Comparison of ENCODE assay signal across 13 cellular contexts in the genomic region with DNA sequence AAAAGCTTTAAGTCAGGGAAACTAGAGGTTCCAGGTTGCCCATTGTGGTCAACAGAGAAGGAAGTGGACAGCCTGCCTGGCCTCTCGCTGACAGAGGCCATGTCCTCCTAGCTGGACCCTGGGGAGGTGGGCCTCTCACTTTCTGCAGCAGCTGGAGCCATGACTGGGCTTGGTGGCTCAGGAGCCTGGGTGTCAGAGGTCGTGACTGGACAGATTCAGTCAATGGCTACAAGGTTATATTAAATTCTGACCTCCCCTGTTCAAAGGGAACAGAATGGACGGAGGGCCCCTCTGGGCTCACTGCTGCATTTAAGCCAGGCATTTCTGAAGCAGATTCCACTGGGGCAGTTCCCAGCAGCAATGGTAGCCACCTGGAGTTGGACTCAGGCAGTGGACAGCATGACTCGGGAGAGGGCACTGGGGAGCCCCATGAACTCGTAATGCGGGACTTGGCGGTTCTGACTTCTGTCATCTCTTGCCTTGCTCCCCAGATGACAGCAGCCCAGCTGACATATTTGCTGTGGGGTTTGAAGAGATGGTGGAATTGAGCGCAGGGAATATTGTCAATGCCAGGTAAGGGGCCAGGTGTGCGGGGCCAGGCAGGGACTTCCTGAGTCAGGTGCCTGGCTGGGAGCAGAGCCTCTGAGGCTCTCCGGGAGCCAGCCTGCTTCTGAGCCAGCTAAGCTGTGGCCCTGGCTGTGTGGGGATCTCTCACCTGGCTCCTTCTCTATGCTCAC.
A peak's percentile ranks its signal among the peaks of the same experiment; 100 is the strongest.
DNase-seq lines count a peak whose midpoint lies in the region; ATAC-seq and TF ChIP-seq lines count a peak whose summit lies in the region.
"Had no signal": no experiment of that assay in that cellular context is flagged by ENCODE, and none has a peak within 500 bp of the region (broad histone marks: within the 10 kb centered on the region; RNA-seq: fewer than 3 reads in every experiment).

No MANE protein-coding gene starts in this region.

- no peak overlapping the region for H4K91ac ChIP-seq in mesenchymal stem cell (ENCODE audit: low read length)

- no peaks in the 10 kb centered on the region for H3K27me3 Mint-ChIP-seq in type B pancreatic cell

- H2BK15ac ChIP-seq in mesenchymal stem cell (ENCODE audit: low read depth, poor library complexity, severe bottlenecking) = no peak overlapping the region

- H3K4me3 ChIP-seq in body of pancreas (no peak overlapping the region), mesenchymal stem cell (ENCODE audit: insufficient read depth in 1 of 2, low read depth in 1 of 2, low read length in 2 of 2) (no peak overlapping the region)

- no peak overlapping the region for H3K14ac ChIP-seq in mesenchymal stem cell (ENCODE audit: low read length in 2 of 2)

- H3K4me1 Mint-ChIP-seq in type B pancreatic cell (ENCODE audit: unreplicated experiment) = peaks cover 18% of the 10 kb centered on the region

- H2BK5ac ChIP-seq in mesenchymal stem cell (ENCODE audit: low read depth, low read length, poor library complexity, severe bottlenecking) = peak overlapping the region; percentile 33

- H3K27ac Mint-ChIP-seq in activated naive CD4-positive, alpha-beta T cell treated with anti-CD3 and anti-CD28 coated beads, Interleukin-2, amount 50 U/mL, for 72 hours = peak overlapping the region; percentile 60 to 79
- peak overlapping the region; percentile 26 for H3K27ac Mint-ChIP-seq in type B pancreatic cell
- H3K27ac Mint-ChIP-seq: mesothelial cell of epicardium had no signal

- ATAC-seq in activated naive CD4-positive, alpha-beta T cell treated with anti-CD3 and anti-CD28 coated beads, Interleukin-2, amount 50 U/mL, for 72 hours = peak; percentile 14 to 19
- ATAC-seq in body of pancreas = no peak
- no peak for ATAC-seq in GM21528 (IDR thresholded peaks at IDR 0.05; ENCODE audit: low FRiP score, unreplicated experiment)
- no peak for ATAC-seq in HG02763 (IDR thresholded peaks at IDR 0.05; ENCODE audit: unreplicated experiment)
- ATAC-seq in omental fat pad (ENCODE audit: low FRiP score) = no peak

- H3K4me1 ChIP-seq in body of pancreas = peaks cover 9% of the 10 kb centered on the region
- H3K4me1 ChIP-seq in mesenchymal stem cell (ENCODE audit: control insufficient read depth, insufficient read depth, low read depth, low read length) = peaks cover 28% of the 10 kb centered on the region

- H3K27ac ChIP-seq in body of pancreas (peak overlapping the region in 3 of 4 donors; percentile 47 to 72 (median 53)), mesenchymal stem cell (ENCODE audit: low read length, poor library complexity, severe bottlenecking) (peak overlapping the region; percentile 72)
- H3K27ac ChIP-seq: KMS-11 had no signal

- no peaks in the 10 kb centered on the region for H3K9me3 Mint-ChIP-seq in activated naive CD4-positive, alpha-beta T cell treated with anti-CD3 and anti-CD28 coated beads, Interleukin-2, amount 50 U/mL, for 72 hours
- no peaks in the 10 kb centered on the region for H3K9me3 Mint-ChIP-seq in type B pancreatic cell
- H3K9me3 Mint-ChIP-seq: mesothelial cell of epicardium had no signal

- no peak overlapping the region for H4K8ac ChIP-seq in mesenchymal stem cell (ENCODE audit: low read length)

- no peak overlapping the region for H3K23ac ChIP-seq in mesenchymal stem cell (ENCODE audit: low read length in 2 of 2)

- peak overlapping the region; percentile 25 to 49 for H3K18ac ChIP-seq in mesenchymal stem cell (ENCODE audit: low read depth in 1 of 2, low read length in 2 of 2)

- peaks cover 12 to 22% of the 10 kb centered on the region in 2 donors for H3K36me3 Mint-ChIP-seq in activated naive CD4-positive, alpha-beta T cell treated with anti-CD3 and anti-CD28 coated beads, Interleukin-2, amount 50 U/mL, for 72 hours
- H3K36me3 Mint-ChIP-seq in type B pancreatic cell = peaks cover 11% of the 10 kb centered on the region

- peak overlapping the region; percentile 90 for H2AK5ac ChIP-seq in mesenchymal stem cell (ENCODE audit: low read length, severe bottlenecking)

- peak overlapping the region in 1 of 2 experiments; percentile 26 for H3K4ac ChIP-seq in mesenchymal stem cell (ENCODE audit: low read depth in 1 of 2, low read length in 2 of 2)

- no peak overlapping the region for H2BK12ac ChIP-seq in mesenchymal stem cell (ENCODE audit: low read length in 2 of 2)

- no peak for TF ChIP-seq POLR2A in body of pancreas (IDR thresholded peaks at IDR 0.05)

- peaks cover 21% of the 10 kb centered on the region for H3K79me1 ChIP-seq in mesenchymal stem cell (replicated peaks; ENCODE audit: low read length, poor library complexity, severe bottlenecking)

- no peak overlapping the region for H3K4me2 ChIP-seq in mesenchymal stem cell (ENCODE audit: low read length, poor library complexity, severe bottlenecking)
- H3K4me2 ChIP-seq: KMS-11 had no signal

- no peak overlapping the region for H2AFZ ChIP-seq in mesenchymal stem cell (ENCODE audit: low read depth, low read length)

- 84 to 90% methylated on average over 7 to 10 of the region's 10 CpGs for WGBS in body of pancreas, 2 donors
- 95% methylated on average over 9 of the region's 10 CpGs for WGBS in mesenchymal stem cell

- peak overlapping the region; percentile 43 for H3K9ac ChIP-seq in mesenchymal stem cell (ENCODE audit: low read length)
- H3K9ac ChIP-seq: KMS-11 had no signal

- peak in 1 of 2 donors; percentile 48 for DNase-seq in activated naive CD4-positive, alpha-beta T cell treated with anti-CD3 and anti-CD28 coated beads, Interleukin-2, amount 50 U/mL, for 72 hours (ENCODE audit: low spot score in 2 of 2)
- DNase-seq in activated naive CD4-positive, alpha-beta T cell (lab: John Stamatoyannopoulos, UW) = no peak
- DNase-seq in body of pancreas (no peak), mesenchymal stem cell (no peak), type B pancreatic cell (ENCODE audit: extremely low spot score, unreplicated experiment) (no peak), omental fat pad (ENCODE audit: low spot score) (no peak)
- DNase-seq: GF-D8, glutamatergic neuron, NCI-H2081 treated with DMSO at 0.1 percent for 48 hours had no signal

- no peak overlapping the region for H2BK120ac ChIP-seq in mesenchymal stem cell (ENCODE audit: low read depth, low read length)

- H3K27me3 ChIP-seq in body of pancreas (no peaks in the 10 kb centered on the region), mesenchymal stem cell (ENCODE audit: control insufficient read depth in 1 of 2, insufficient read depth in 1 of 2, low read length in 2 of 2) (no peaks in the 10 kb centered on the region)

- intact Hi-C loops in body of pancreas (cut with DNase I) = no loop called here

- no peak for TF ChIP-seq CTCF in body of pancreas (IDR thresholded peaks at IDR 0.05)
- no peak for TF ChIP-seq CTCF in type B pancreatic cell (conservative IDR thresholded peaks at IDR 0.05)
- no peak for TF ChIP-seq CTCF in omental fat pad (IDR thresholded peaks at IDR 0.05)

- H3K9me3 ChIP-seq in body of pancreas (no peaks in the 10 kb centered on the region), mesenchymal stem cell (ENCODE audit: control insufficient read depth, low read length) (no peaks in the 10 kb centered on the region)

- no peak overlapping the region for H3K4me3 Mint-ChIP-seq in type B pancreatic cell
- H3K4me3 Mint-ChIP-seq: mesothelial cell of epicardium had no signal

- H3K36me3 ChIP-seq in body of pancreas (replicated peaks in 1 of 2; ENCODE audit: insufficient read depth in 1 of 2, low read depth in 2 of 2) (peaks cover 0 to 11% of the 10 kb centered on the region in 2 donors), mesenchymal stem cell (ENCODE audit: control insufficient read depth in 1 of 2, insufficient read depth in 2 of 2, low read depth in 1 of 2, low read length in 2 of 2) (peaks cover 69 to 84% of the 10 kb centered on the region in 2 experiments)

Comparison
In these comparisons a context has a peak if more than half of its experiments do, and no peak if none do; other contexts are left out.
1. ATAC-seq: peak in activated naive CD4-positive, alpha-beta T cell treated with anti-CD3 and anti-CD28 coated beads, Interleukin-2, amount 50 U/mL, for 72 hours (2 of 2); none in body of pancreas (single experiment), GM21528 (single experiment), HG02763 (single experiment) and omental fat pad (single experiment).